8 cellular contexts compared by ENCODE assay signal in the genomic region with DNA sequence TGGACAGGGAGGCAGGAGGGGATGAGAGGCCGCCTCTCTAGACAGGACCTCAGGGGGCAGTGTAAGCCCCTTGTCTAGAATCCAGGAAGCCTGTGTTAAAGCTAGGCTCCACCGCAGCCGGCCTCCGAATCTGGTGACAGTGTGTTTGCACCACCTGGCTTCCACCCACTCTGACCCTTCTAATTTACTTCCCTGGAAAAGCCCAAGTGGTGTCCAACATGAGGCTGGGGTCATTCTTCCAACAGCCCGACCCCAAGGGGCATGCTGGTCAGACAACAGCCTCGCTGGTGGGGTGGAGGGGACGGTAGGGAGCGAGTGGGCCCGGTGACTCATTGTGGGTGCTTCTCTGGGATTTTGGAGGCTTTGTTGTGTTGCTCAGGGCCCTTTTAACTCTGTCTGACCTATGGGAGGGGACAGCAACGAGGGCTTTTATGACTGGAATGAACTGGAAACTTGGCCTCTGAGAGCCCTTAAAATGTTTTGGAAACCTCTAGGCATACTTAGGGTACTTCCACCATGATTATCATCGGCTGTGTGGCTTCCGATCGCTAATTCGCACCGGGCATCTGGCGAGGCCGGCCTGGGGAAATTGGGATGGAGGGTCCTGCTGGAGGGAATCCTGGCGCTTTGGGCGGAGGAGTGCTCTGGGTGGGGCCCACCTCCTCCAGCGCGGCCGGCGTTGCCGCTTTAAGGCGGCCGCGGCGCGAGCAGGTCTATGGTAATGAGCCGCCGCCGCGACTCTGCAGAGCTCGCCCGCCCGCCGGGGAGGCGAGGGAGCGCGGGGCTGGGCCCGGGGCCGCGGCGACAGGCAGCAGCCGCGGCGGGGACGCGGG. TPM values are rescaled to one million over a fixed set of nuclear protein-coding genes. Genes with fewer than 3 reads are reported as not detected.
A peak's percentile ranks its signal among the peaks of the same experiment; 100 is the strongest.
DNase-seq lines count a peak whose midpoint lies in the region; ATAC-seq and TF ChIP-seq lines count a peak whose summit lies in the region.

A gene with protein sequence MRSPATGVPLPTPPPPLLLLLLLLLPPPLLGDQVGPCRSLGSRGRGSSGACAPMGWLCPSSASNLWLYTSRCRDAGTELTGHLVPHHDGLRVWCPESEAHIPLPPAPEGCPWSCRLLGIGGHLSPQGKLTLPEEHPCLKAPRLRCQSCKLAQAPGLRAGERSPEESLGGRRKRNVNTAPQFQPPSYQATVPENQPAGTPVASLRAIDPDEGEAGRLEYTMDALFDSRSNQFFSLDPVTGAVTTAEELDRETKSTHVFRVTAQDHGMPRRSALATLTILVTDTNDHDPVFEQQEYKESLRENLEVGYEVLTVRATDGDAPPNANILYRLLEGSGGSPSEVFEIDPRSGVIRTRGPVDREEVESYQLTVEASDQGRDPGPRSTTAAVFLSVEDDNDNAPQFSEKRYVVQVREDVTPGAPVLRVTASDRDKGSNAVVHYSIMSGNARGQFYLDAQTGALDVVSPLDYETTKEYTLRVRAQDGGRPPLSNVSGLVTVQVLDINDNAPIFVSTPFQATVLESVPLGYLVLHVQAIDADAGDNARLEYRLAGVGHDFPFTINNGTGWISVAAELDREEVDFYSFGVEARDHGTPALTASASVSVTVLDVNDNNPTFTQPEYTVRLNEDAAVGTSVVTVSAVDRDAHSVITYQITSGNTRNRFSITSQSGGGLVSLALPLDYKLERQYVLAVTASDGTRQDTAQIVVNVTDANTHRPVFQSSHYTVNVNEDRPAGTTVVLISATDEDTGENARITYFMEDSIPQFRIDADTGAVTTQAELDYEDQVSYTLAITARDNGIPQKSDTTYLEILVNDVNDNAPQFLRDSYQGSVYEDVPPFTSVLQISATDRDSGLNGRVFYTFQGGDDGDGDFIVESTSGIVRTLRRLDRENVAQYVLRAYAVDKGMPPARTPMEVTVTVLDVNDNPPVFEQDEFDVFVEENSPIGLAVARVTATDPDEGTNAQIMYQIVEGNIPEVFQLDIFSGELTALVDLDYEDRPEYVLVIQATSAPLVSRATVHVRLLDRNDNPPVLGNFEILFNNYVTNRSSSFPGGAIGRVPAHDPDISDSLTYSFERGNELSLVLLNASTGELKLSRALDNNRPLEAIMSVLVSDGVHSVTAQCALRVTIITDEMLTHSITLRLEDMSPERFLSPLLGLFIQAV (N-terminal part only) (plus strand): TSS at position 743 of the 833 bp plus-strand sequence. CDS start 541 bp downstream, outside the sequence.

- peaks cover 0 to 10% of the 10 kb centered on the region in 2 donors for H3K4me1 ChIP-seq in lung (ENCODE audit: control insufficient read depth in 2 of 2, insufficient read depth in 2 of 2, low read length in 2 of 2)

- no peaks in the 10 kb centered on the region for H3K36me3 ChIP-seq in lung (ENCODE audit: control insufficient read depth in 2 of 2, insufficient read depth in 2 of 2, low read length in 2 of 2)

- DNase-seq in 8988T (peak; percentile 93), NCI-H345 treated with DMSO at 0.1 percent for 48 hours (lab: John Stamatoyannopoulos, UW; ENCODE audit: unreplicated experiment) (peak; percentile 41), lung (ENCODE audit: low spot score) (peak; percentile 28)
- DNase-seq in activated CD4-positive, alpha-beta T cell treated with anti-CD3 and anti-CD28 coated beads, Interleukin-2, amount 50 U/mL, for 1 hour = peak; percentile 55
- DNase-seq in effector CD4-positive, alpha-beta T cell = peak; percentile 50
- peak; percentile 27 for DNase-seq in stimulated activated CD8-positive, alpha-beta memory T cell treated with anti-CD3 and anti-CD28 coated beads, Interleukin-12 subunit alpha, Interleukin-12 subunit beta, amount 100 ng/mL, for 4 hours (ENCODE audit: low read depth)

- ATAC-seq in GM18502 (IDR thresholded peaks at IDR 0.05; ENCODE audit: poor library complexity, unreplicated experiment) (peak; percentile 82), HG02981 (IDR thresholded peaks at IDR 0.05; ENCODE audit: unreplicated experiment) (peak; percentile 80), lung (ENCODE audit: insufficient read depth, low FRiP score) (peak; percentile 70)

- H3K4me3 ChIP-seq in lung = peak within 1 kb of the TSS; percentile 49

- H3K9me3 ChIP-seq in lung (ENCODE audit: control insufficient read depth in 2 of 2, insufficient read depth in 1 of 2, low read length in 1 of 2) = no peaks in the 10 kb centered on the region

- no peak for TF ChIP-seq CTCF in lung (IDR thresholded peaks at IDR 0.05; ENCODE audit: control extremely low read depth, extremely low read depth)

- no peaks in the 10 kb centered on the region for H3K27me3 ChIP-seq in lung (ENCODE audit: control insufficient read depth, insufficient read depth)

- WGBS in lung, 2 donors = 15 to 19% methylated on average over 33 to 49 of the region's 49 CpGs

- H3K27ac ChIP-seq in lung (ENCODE audit: low read depth in 1 of 2, low read length in 1 of 2) = peak within 1 kb of the TSS in 1 of 2 donors; percentile 37

RNA-seq across cellular contexts. Expression of the gene that starts here (rescaled TPM):
- total RNA-seq in lung = 1 to 10 TPM; 7.6 to 7.9 TPM
- polyA plus RNA-seq in lung = 1 to 10 TPM; 1.4 to 2.7 TPM

Comparison
In these comparisons a context has a peak if more than half of its experiments do, and no peak if none do; other contexts are left out.
1. DNase-seq: peak in every context shown above with its lines; median percentile 93 in 8988T; 55 in activated CD4-positive, alpha-beta T cell treated with anti-CD3 and anti-CD28 coated beads, Interleukin-2, amount 50 U/mL, for 1 hour; 50 in effector CD4-positive, alpha-beta T cell; 41 in NCI-H345 treated with DMSO at 0.1 percent for 48 hours; 28 in lung; 27 in stimulated activated CD8-positive, alpha-beta memory T cell treated with anti-CD3 and anti-CD28 coated beads, Interleukin-12 subunit alpha, Interleukin-12 subunit beta, amount 100 ng/mL, for 4 hours.